In the genomic region with DNA sequence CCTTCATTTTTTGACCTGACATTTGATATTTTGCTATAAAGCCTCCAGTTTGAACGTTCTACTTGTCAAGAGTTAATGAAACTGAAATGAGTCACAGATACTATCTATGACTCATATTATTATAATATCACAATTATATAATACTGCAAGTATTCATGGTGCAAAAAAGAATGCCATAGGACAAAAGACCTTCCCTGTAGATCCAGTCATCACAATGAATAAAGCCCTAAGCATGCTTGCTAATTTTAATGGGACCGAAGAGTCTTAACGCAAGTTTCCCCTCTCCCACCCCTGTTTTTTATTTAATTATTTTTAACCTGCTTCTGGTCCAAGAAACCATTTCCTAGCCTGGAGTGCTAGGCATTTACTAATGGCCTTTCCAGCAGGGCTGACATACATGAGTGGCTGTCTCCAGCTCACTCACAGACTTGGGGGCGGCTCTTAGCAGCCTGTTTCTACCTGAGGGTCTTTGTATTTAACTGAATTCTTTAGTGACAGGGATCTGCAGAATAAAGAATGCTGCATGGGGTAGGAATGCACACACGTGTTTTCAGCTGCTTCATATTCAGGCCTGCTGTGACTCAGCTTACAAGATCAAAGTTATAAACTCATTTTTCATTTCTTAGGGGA, we compare ENCODE assay signal across 12 cellular contexts.
DNase-seq lines count a peak whose midpoint lies in the region; ATAC-seq, FAIRE-seq and TF ChIP-seq lines count a peak whose summit lies in the region.
"Had no signal": no experiment of that assay in that cellular context is flagged by ENCODE, and none has a peak within 500 bp of the region (broad histone marks: within the 10 kb centered on the region; RNA-seq: fewer than 3 reads in every experiment).

No MANE protein-coding gene starts in this region.

- intact Hi-C loops in A673 (cut with micrococcal nuclease; ENCODE audit: unreplicated experiment), result no loop called here
- intact Hi-C loops in GM12878 (cut with micrococcal nuclease; ENCODE audit: unreplicated experiment), result no loop called here

- ATAC-seq in GM12878, result peak; percentile 38; the same call in 2 of the 3 replicates

- TF ChIP-seq CTCF in A673 (conservative IDR thresholded peaks at IDR 0.05; ENCODE audit: low read depth, low read length) (no peak), GM12878 (IDR thresholded peaks at IDR 0.05 in 2 of 3, conservative IDR thresholded peaks at IDR 0.05 in 1 of 3; ENCODE audit: control insufficient read depth in 2 of 3, extremely low read depth in 1 of 3, insufficient read depth in 1 of 3, low read depth in 3 of 3, low read length in 3 of 3) (no peak), GM20000 (IDR thresholded peaks at IDR 0.05; ENCODE audit: extremely low read depth, missing control alignments) (no peak), suprapubic skin (IDR thresholded peaks at IDR 0.05) (no peak)

- no peak overlapping the region for H3K9ac ChIP-seq in GM12878 (ENCODE audit: control insufficient read depth, insufficient read depth, low read length)

- no peak for TF ChIP-seq RAD21 in GM12878 (IDR thresholded peaks at IDR 0.05; ENCODE audit: insufficient read depth, low read depth, low read length)

- TF ChIP-seq EP300 in GM12878 (IDR thresholded peaks at IDR 0.05; ENCODE audit: borderline replicate concordance in 1 of 2, control insufficient read depth in 1 of 2, low read depth in 2 of 2, low read length in 2 of 2), result no peak
- no peak for TF ChIP-seq EP300 in suprapubic skin (IDR thresholded peaks at IDR 0.05)

- RAD21 ChIA-PET in GM12878 (lab: Charles Lee; ENCODE audit: unreplicated experiment), result no interaction called here

- H3K4me2 ChIP-seq in GM12878 (ENCODE audit: control insufficient read depth, insufficient read depth), result no peak overlapping the region

- in situ Hi-C loops in GM12878 (cut with MboI), result no loop called here

- H3K4me1 ChIP-seq in A673 (ENCODE audit: insufficient read depth, low read length, poor library complexity, severe bottlenecking) (peaks cover 10% of the 10 kb centered on the region), GM12878 (ENCODE audit: control insufficient read depth, insufficient read depth, low read length) (no peaks in the 10 kb centered on the region), suprapubic skin (peaks cover 14% of the 10 kb centered on the region)

- POLR2A ChIA-PET in A673 (lab: Charles Lee; ENCODE audit: low non-redundant PET), result no interaction called here
- POLR2A ChIA-PET in GM12878 (lab: Charles Lee), result no interaction called here

- no peak overlapping the region for H2AFZ ChIP-seq in GM12878 (ENCODE audit: control insufficient read depth, low read depth, low read length)

- no peaks in the 10 kb centered on the region for H3K9me3 ChIP-seq in A673 (ENCODE audit: low read depth, low read length, poor library complexity, severe bottlenecking)
- H3K9me3 ChIP-seq in GM12878 (replicated peaks; ENCODE audit: control insufficient read depth, insufficient read depth, low read length), result no peaks in the 10 kb centered on the region
- H3K9me3 ChIP-seq in suprapubic skin, result no peaks in the 10 kb centered on the region

- SMC1A ChIA-PET in GM12878 (lab: Charles Lee; ENCODE audit: uncharacterized antibody, unreplicated experiment), result interaction anchor here (1.1 kb wide), 1 partner anchor 64 kb away, joined by 3 read pairs; no protein-coding TSS in a partner anchor

- no TSS peak for BruUV-seq in A673 (replicated peaks; lab: Mats Ljungman, UMichigan)
- BruUV-seq in GM12878 (replicated peaks; lab: Mats Ljungman, UMichigan), result no TSS peak

- CTCF ChIA-PET in A673 (lab: Charles Lee) (no interaction called here), GM12878 (lab: Yijun Ruan, JAX) (interaction anchor here (1.0 to 2.0 kb wide), 3 partner anchors 8 to 115 kb away, joined by 4 to 8 read pairs (median 5); no protein-coding TSS in a partner anchor)

- no peaks in the 10 kb centered on the region for H3K79me2 ChIP-seq in GM12878 (ENCODE audit: control insufficient read depth, insufficient read depth, low read length)

- DNase-seq in A673 (ENCODE audit: low spot score), result peak; percentile 18
- peak; percentile 65 for DNase-seq in HCEC 1CT
- DNase-seq in GM12878 (ENCODE audit: low read depth, low spot score), result no peak
- no peak for DNase-seq in medulla oblongata (ENCODE audit: extremely low spot score)
- DNase-seq in NCI-H82 treated with DMSO at 0.1 percent for 48 hours (lab: John Stamatoyannopoulos, UW; ENCODE audit: unreplicated experiment), result no peak
- DNase-seq in GM20000 (ENCODE audit: low spot score), result no peak
- DNase-seq in suprapubic skin (ENCODE audit: low spot score in 2 of 2), result no peak
- DNase-seq: activated CD4-positive, alpha-beta T cell treated with anti-CD3 and anti-CD28 coated beads, Interleukin-2, amount 50 U/mL, for 48 hours; NCI-H1694 treated with DMSO at 0.1 percent for 48 hours; occipital lobe; SHP77 had no signal

- no peak for FAIRE-seq in GM12878 (lab: Jason Lieb, UNC)
- peak; percentile 58 for FAIRE-seq in islet of Langerhans (lab: Jason Lieb, UNC)

- H3K36me3 ChIP-seq in A673 (ENCODE audit: insufficient read depth, low read length, poor library complexity, severe bottlenecking), result no peaks in the 10 kb centered on the region
- H3K36me3 ChIP-seq in GM12878 (ENCODE audit: control insufficient read depth in 2 of 2, insufficient read depth in 2 of 2, low read length in 1 of 2), result no peaks in the 10 kb centered on the region
- no peaks in the 10 kb centered on the region for H3K36me3 ChIP-seq in suprapubic skin

- H3K27me3 ChIP-seq in A673 (replicated peaks; ENCODE audit: insufficient read depth, low read depth, low read length, poor library complexity), result no peaks in the 10 kb centered on the region
- H3K27me3 ChIP-seq in GM12878 (replicated peaks in 1 of 2; ENCODE audit: control insufficient read depth in 2 of 2, insufficient read depth in 2 of 2, low read length in 1 of 2), result peaks cover 0 to 1% of the 10 kb centered on the region in 2 experiments; a peak in 1 of 4 replicates
- no peaks in the 10 kb centered on the region for H3K27me3 ChIP-seq in suprapubic skin

- H3K4me3 ChIP-seq in A673 (ENCODE audit: low read depth, low read length, poor library complexity, severe bottlenecking), result no peak overlapping the region
- H3K4me3 ChIP-seq in GM12878, result no peak overlapping the region
- H3K4me3 ChIP-seq in suprapubic skin, result no peak overlapping the region

- no peak for TF ChIP-seq POLR2A in GM12878 (IDR thresholded peaks at IDR 0.05; ENCODE audit: low read depth, low read length)
- TF ChIP-seq POLR2A in suprapubic skin (IDR thresholded peaks at IDR 0.05), result no peak

- no peaks in the 10 kb centered on the region for H4K20me1 ChIP-seq in GM12878 (ENCODE audit: control insufficient read depth, insufficient read depth)

- no peak overlapping the region for H3K27ac ChIP-seq in A673 (ENCODE audit: low read depth, low read length, poor library complexity, severe bottlenecking)
- H3K27ac ChIP-seq in GM12878 (ENCODE audit: control insufficient read depth, insufficient read depth), result no peak overlapping the region
- H3K27ac ChIP-seq in suprapubic skin, result no peak overlapping the region

- WGBS in GM12878 (ENCODE audit: insufficient coverage, insufficient replicate concordance, low lambda C conversion rate, missing lambda C conversion rate), result 58% methylated on average over 5 of the region's 5 CpGs
- WGBS in suprapubic skin, result 31% methylated on average over 5 of the region's 5 CpGs

TF ChIP-seq in GM12878, 131 proteins besides CTCF, POLR2A, EP300 and RAD21:
- TF ChIP-seq JUNB (IDR thresholded peaks at IDR 0.05), result 0 out of 2 replicates have a peak, but pooled peaks have one; percentile 34
- TF ChIP-seq, protein P1, sequence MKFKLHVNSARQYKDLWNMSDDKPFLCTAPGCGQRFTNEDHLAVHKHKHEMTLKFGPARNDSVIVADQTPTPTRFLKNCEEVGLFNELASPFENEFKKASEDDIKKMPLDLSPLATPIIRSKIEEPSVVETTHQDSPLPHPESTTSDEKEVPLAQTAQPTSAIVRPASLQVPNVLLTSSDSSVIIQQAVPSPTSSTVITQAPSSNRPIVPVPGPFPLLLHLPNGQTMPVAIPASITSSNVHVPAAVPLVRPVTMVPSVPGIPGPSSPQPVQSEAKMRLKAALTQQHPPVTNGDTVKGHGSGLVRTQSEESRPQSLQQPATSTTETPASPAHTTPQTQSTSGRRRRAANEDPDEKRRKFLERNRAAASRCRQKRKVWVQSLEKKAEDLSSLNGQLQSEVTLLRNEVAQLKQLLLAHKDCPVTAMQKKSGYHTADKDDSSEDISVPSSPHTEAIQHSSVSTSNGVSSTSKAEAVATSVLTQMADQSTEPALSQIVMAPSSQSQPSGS (IDR thresholded peaks at IDR 0.05; ENCODE audit: low read length), result no peak

Comparison
In these comparisons a context has a peak if more than half of its experiments do, and no peak if none do; other contexts are left out.
1. DNase-seq: peak in A673 (single experiment) and HCEC 1CT (single experiment); none in GM12878 (single experiment), medulla oblongata (single experiment), NCI-H82 treated with DMSO at 0.1 percent for 48 hours (single experiment), GM20000 (single experiment) and suprapubic skin (0 of 2).